Comparison of ENCODE assay signal across 23 cellular contexts in the genomic region with DNA sequence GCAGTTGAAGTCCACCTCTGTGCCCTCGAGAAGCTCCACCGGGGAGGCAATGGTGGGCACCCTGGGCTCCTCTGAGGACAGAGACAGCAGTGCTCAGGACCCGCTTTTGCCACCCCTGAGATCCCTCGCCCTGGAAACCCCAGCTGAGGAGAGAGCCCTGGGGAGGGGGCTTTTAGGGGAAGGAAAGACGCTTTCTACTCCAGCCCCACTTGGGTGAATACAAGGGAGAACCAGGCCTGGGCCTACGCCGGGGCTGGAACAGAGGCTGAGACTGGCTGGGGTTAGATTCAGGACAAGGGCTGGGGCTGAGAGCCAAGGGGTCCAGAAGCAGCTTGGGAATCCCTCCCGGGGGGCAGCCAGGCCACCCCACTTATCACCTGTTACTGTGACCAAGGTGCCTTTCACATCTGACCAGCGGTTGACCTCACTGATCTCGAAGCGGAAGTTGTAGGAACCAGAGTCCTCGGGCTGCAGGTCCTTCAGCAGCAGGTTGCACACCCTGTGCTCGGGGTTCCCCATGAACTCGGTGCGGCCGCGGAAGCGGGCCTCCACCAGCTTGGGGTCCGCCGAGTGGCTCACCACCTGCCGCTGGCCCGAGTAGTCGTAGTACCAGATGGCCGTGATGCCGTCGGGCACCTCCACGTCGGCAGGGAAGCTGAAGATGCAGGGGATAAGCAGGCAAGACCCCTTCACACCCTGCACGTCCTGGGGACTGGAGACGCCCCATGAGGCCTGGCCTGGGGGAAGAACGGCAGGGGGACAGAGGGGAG. TPM values are rescaled to one million over a fixed set of nuclear protein-coding genes. Genes with fewer than 3 reads are reported as not detected.
"Had no signal": no experiment of that assay in that cellular context is flagged by ENCODE, and none has a peak within 500 bp of the region (broad histone marks: within the 10 kb centered on the region; RNA-seq: fewer than 3 reads in every experiment).

No MANE protein-coding gene starts in this region.

- H3K36me3 ChIP-seq: esophagus squamous epithelium, ovary, suprapubic skin, thyroid gland, upper lobe of left lung, vagina had no signal

- H3K4me3 ChIP-seq: esophagus squamous epithelium, mucosa of descending colon, ovary, suprapubic skin, thyroid gland, upper lobe of left lung, vagina had no signal

- H3K4me3 Mint-ChIP-seq: dendritic cell treated with granulocyte-macrophage colony-stimulating factor and Interleukin-4, amounts not matched to agents 40 ng/mL and 50 ng/mL, for 4 days; effector memory CD8-positive, alpha-beta T cell; immature natural killer cell; naive thymus-derived CD8-positive, alpha-beta T cell had no signal

- H3K27ac ChIP-seq: esophagus squamous epithelium, ovary, suprapubic skin, thyroid gland, upper lobe of left lung, vagina had no signal

- DNase-seq: effector memory CD8-positive, alpha-beta T cell; esophagus squamous epithelium; immature natural killer cell; mammary epithelial cell; mucosa of descending colon; ovary; small intestine; stimulated activated CD4-positive, alpha-beta T cell treated with anti-CD3 and anti-CD28 coated beads, Interleukin-2, amount 100 ng/mL, for 48 hours; stimulated activated naive CD8-positive, alpha-beta T cell treated with anti-CD3 and anti-CD28 coated beads, Interleukin-15, Interleukin-2, amounts not matched to agents 100 U/mL and 50 U/mL, for 24 hours had no signal

- H3K9me3 ChIP-seq: esophagus squamous epithelium, mucosa of descending colon, ovary, suprapubic skin, thyroid gland, upper lobe of left lung, vagina had no signal

- H3K36me3 Mint-ChIP-seq: immature natural killer cell; naive thymus-derived CD8-positive, alpha-beta T cell had no signal

- FAIRE-seq: colon, small intestine had no signal

- H3K4me1 Mint-ChIP-seq: immature natural killer cell had no signal

- H3K9me3 Mint-ChIP-seq: dendritic cell treated with granulocyte-macrophage colony-stimulating factor and Interleukin-4, amounts not matched to agents 40 ng/mL and 50 ng/mL, for 4 days; effector memory CD8-positive, alpha-beta T cell; immature natural killer cell; naive thymus-derived CD8-positive, alpha-beta T cell had no signal

- H3K27me3 ChIP-seq: esophagus squamous epithelium, ovary, suprapubic skin, thyroid gland, upper lobe of left lung, vagina had no signal

- H3K27ac Mint-ChIP-seq: effector memory CD8-positive, alpha-beta T cell; immature natural killer cell had no signal

- ATAC-seq: effector memory CD8-positive, alpha-beta T cell; mucosa of descending colon; naive thymus-derived CD8-positive, alpha-beta T cell; stimulated activated naive CD8-positive, alpha-beta T cell treated with anti-CD3 and anti-CD28 coated beads, Interleukin-15, Interleukin-2, amounts not matched to agents 100 U/mL and 50 U/mL, for 24 hours had no signal

RNA-seq across cellular contexts. Expression of a gene that starts 6.2 kb away (rescaled TPM):
- total RNA-seq: epithelial cell of proximal tubule, kidney epithelial cell, mammary epithelial cell had no signal
- polyA plus RNA-seq: mammary epithelial cell; naive thymus-derived CD8-positive, alpha-beta T cell had no signal

RNA-seq across cellular contexts. Expression of a gene that starts 24.3 kb away (rescaled TPM):
- total RNA-seq: epithelial cell of proximal tubule; naive thymus-derived CD8-positive, alpha-beta T cell had no signal
- polyA plus RNA-seq: immature natural killer cell; mammary epithelial cell; naive thymus-derived CD8-positive, alpha-beta T cell; neural cell had no signal

RNA-seq across cellular contexts. Expression of a gene that starts 26.3 kb away (rescaled TPM):
- total RNA-seq: epithelial cell of proximal tubule; mammary epithelial cell; naive thymus-derived CD8-positive, alpha-beta T cell had no signal
- polyA plus RNA-seq: mammary epithelial cell, neural cell had no signal

RNA-seq across cellular contexts. Expression of a gene that starts 43.0 kb away (rescaled TPM):
- total RNA-seq: epithelial cell of proximal tubule; esophagus squamous epithelium; kidney epithelial cell; liver; mammary epithelial cell; mesenteric fat pad; mucosa of descending colon; naive thymus-derived CD8-positive, alpha-beta T cell; ovary; posterior vena cava; right cardiac atrium; suprapubic skin; upper lobe of left lung; vagina had no signal
- polyA plus RNA-seq: immature natural killer cell; liver; mammary epithelial cell; naive thymus-derived CD8-positive, alpha-beta T cell; neural cell; right cardiac atrium; small intestine had no signal
